Comparison of ENCODE assay signal across 8 cellular contexts in genomic region chr16:1612320-1613111, GRCh38. TPM values are rescaled to one million over a fixed set of nuclear protein-coding genes. Genes with fewer than 3 reads are reported as not detected.
DNase-seq lines count a peak whose midpoint lies in the region; ATAC-seq and TF ChIP-seq lines count a peak whose summit lies in the region.

CRAMP1 (plus strand) TSS chr16:1612360; CDS start chr16:1614640, 2,280 bp downstream.

- no peak for TF ChIP-seq CTCF in glutamatergic neuron (IDR thresholded peaks at IDR 0.05; ENCODE audit: partially characterized antibody, unreplicated experiment)
- no peak for TF ChIP-seq CTCF in progenitor cell of endocrine pancreas (IDR thresholded peaks at IDR 0.05; ENCODE audit: unreplicated experiment)

- peaks cover 40% of the 10 kb centered on the region for H3K4me1 Mint-ChIP-seq in activated T-cell treated with anti-CD3 and anti-CD28 coated beads, Interleukin-2, amount 50 U/mL, for 72 hours (ENCODE audit: low read depth)
- peaks cover 35% of the 10 kb centered on the region for H3K4me1 Mint-ChIP-seq in glutamatergic neuron (ENCODE audit: low read depth, unreplicated experiment)
- H3K4me1 Mint-ChIP-seq in progenitor cell of endocrine pancreas (ENCODE audit: low read depth) = peaks cover 31% of the 10 kb centered on the region

- peaks cover 0 to 3% of the 10 kb centered on the region in 2 donors for H3K9me3 Mint-ChIP-seq in activated T-cell treated with anti-CD3 and anti-CD28 coated beads, Interleukin-2, amount 50 U/mL, for 72 hours
- H3K9me3 Mint-ChIP-seq in glutamatergic neuron (ENCODE audit: unreplicated experiment) = peaks cover 12% of the 10 kb centered on the region
- no peaks in the 10 kb centered on the region for H3K9me3 Mint-ChIP-seq in progenitor cell of endocrine pancreas (ENCODE audit: low read depth)

- ATAC-seq in activated T-cell treated with anti-CD3 and anti-CD28 coated beads, Interleukin-2, amount 50 U/mL, for 72 hours (replicated peaks in 1 of 2) = peak in 1 of 2 donors; percentile 1

- H3K27ac Mint-ChIP-seq in activated T-cell treated with anti-CD3 and anti-CD28 coated beads, Interleukin-2, amount 50 U/mL, for 72 hours = peak within 1 kb of the TSS; percentile 80
- peak within 1 kb of the TSS; percentile 62 for H3K27ac Mint-ChIP-seq in glutamatergic neuron (ENCODE audit: unreplicated experiment)
- H3K27ac Mint-ChIP-seq in progenitor cell of endocrine pancreas = peak within 1 kb of the TSS; percentile 99

- peak within 1 kb of the TSS; percentile 95 to 97 for H3K4me3 Mint-ChIP-seq in activated T-cell treated with anti-CD3 and anti-CD28 coated beads, Interleukin-2, amount 50 U/mL, for 72 hours
- H3K4me3 Mint-ChIP-seq in glutamatergic neuron (ENCODE audit: unreplicated experiment) (peak within 1 kb of the TSS; percentile 91), progenitor cell of endocrine pancreas (ENCODE audit: low read depth) (peak within 1 kb of the TSS; percentile 86)

- DNase-seq in activated T-cell treated with anti-CD3 and anti-CD28 coated beads, Interleukin-2, amount 50 U/mL, for 72 hours = peak; percentile 28 to 31
- DNase-seq in activated T-cell treated with anti-CD3 and anti-CD28 coated beads for 4 hours = no peak
- DNase-seq in HK-2 (ENCODE audit: unreplicated experiment) = peak; percentile 33
- peak; percentile 34 for DNase-seq in activated CD8-positive, alpha-beta memory T cell treated with anti-CD3 and anti-CD28 coated beads, Interleukin-2, amount 50 U/mL, for 4 hours
- DNase-seq in glutamatergic neuron = peak; percentile 33
- peak; percentile 17 for DNase-seq in progenitor cell of endocrine pancreas (ENCODE audit: low spot score, unreplicated experiment)
- DNase-seq in SKM-1 treated with dmso at 0.1 percent for 144 hours (lab: John Stamatoyannopoulos, UW; ENCODE audit: unreplicated experiment) = no peak
- no peak for DNase-seq in DMS79 (lab: John Stamatoyannopoulos, UW)

- H3K36me3 Mint-ChIP-seq in activated T-cell treated with anti-CD3 and anti-CD28 coated beads, Interleukin-2, amount 50 U/mL, for 72 hours (ENCODE audit: insufficient read depth in 2 of 2) = peaks cover 2 to 14% of the 10 kb centered on the region in 2 donors
- H3K36me3 Mint-ChIP-seq in glutamatergic neuron (ENCODE audit: unreplicated experiment) (no peaks in the 10 kb centered on the region), progenitor cell of endocrine pancreas (ENCODE audit: insufficient read depth) (peaks cover 2% of the 10 kb centered on the region)

- H3K27me3 Mint-ChIP-seq in activated T-cell treated with anti-CD3 and anti-CD28 coated beads, Interleukin-2, amount 50 U/mL, for 72 hours (ENCODE audit: low read depth) = no peaks in the 10 kb centered on the region
- H3K27me3 Mint-ChIP-seq in glutamatergic neuron (ENCODE audit: unreplicated experiment) (peaks cover 18% of the 10 kb centered on the region), progenitor cell of endocrine pancreas (no peaks in the 10 kb centered on the region)

RNA-seq across cellular contexts. Expression of gene CRAMP1, which starts in this region (rescaled TPM):
- 10 to 100 TPM; 28.3 to 30.1 TPM for total RNA-seq in activated T-cell treated with anti-CD3 and anti-CD28 coated beads, Interleukin-2, amount 50 U/mL, for 72 hours
- total RNA-seq in glutamatergic neuron (ENCODE audit: unreplicated experiment) (52.4 TPM), progenitor cell of endocrine pancreas (58.3 and 61.3 TPM in 2 replicates)

Comparison
In these comparisons a context has a peak if more than half of its experiments do, and no peak if none do; other contexts are left out.
1. DNase-seq: peak in activated T-cell treated with anti-CD3 and anti-CD28 coated beads, Interleukin-2, amount 50 U/mL, for 72 hours (2 of 2), HK-2 (single experiment), activated CD8-positive, alpha-beta memory T cell treated with anti-CD3 and anti-CD28 coated beads, Interleukin-2, amount 50 U/mL, for 4 hours (single experiment), glutamatergic neuron (single experiment) and progenitor cell of endocrine pancreas (single experiment); none in activated T-cell treated with anti-CD3 and anti-CD28 coated beads for 4 hours (single experiment), SKM-1 treated with dmso at 0.1 percent for 144 hours (single experiment) and DMS79 (single experiment).
2. Peak in every context shown above with its lines, with median percentiles within 50 percentile points of each other: H3K27ac Mint-ChIP-seq and H3K4me3 Mint-ChIP-seq.